In genomic region chr20:40954521-40955165, GRCh38 we compare ENCODE assay signal across 31 cellular contexts.
"Had no signal": no experiment of that assay in that cellular context is flagged by ENCODE, and none has a peak within 500 bp of the region (broad histone marks: within the 10 kb centered on the region; RNA-seq: fewer than 3 reads in every experiment).

No MANE protein-coding gene starts in this region.

- DNase-seq: activated B cell treated with CpG ODN at 0.5 μM for 24 hours; activated CD4-positive, alpha-beta memory T cell treated with anti-CD3 and anti-CD28 coated beads, Interleukin-2, amount 10 ng/mL, durations not matched to agents 7 days and 5 days; activated CD4-positive, alpha-beta T cell treated with anti-CD3 and anti-CD28 coated beads for 4 hours; activated CD4-positive, alpha-beta T cell treated with anti-CD3 and anti-CD28 coated beads, Interleukin-2, amount 50 U/mL, for 1 hour; activated CD4-positive, CD25-positive, alpha-beta regulatory T cell treated with anti-CD3 and anti-CD28 coated beads, Interleukin-2, amount 50 U/mL, for 72 hours; activated effector memory CD4-positive, alpha-beta T cell treated with Interleukin-2 at 50 U/mL for 16 hours; activated naive CD4-positive, alpha-beta T cell treated with anti-CD3 and anti-CD28 coated beads, Interleukin-2, amount 10 ng/mL, durations not matched to agents 7 days and 5 days; activated naive CD8-positive, alpha-beta T cell treated with anti-CD3 and anti-CD28 coated beads, Interleukin-2, amount 50 U/mL, for 24 hours; activated T-cell treated with anti-CD3 and anti-CD28 coated beads, Interleukin-2, amount 50 U/mL, for 48 hours; anterior cingulate cortex; caudate nucleus; Kasumi-1; KG1; NCI-H1048; NCI-H1105 treated with DMSO at 0.1 percent for 48 hours; NCI-H1436; NCI-H1694; NCI-H1930; NCI-H2081 treated with DMSO at 0.1 percent for 48 hours; NCI-H345; NCI-H524 treated with DMSO at 0.1 percent for 48 hours; NK-92 treated with Interleukin-12 subunit alpha and Interleukin-12 subunit beta, amount 100 ng/mL, for 24 hours; PC-3; Peyer's patch; RPMI8226; SIG-M5; T-helper 9 cell had no signal

- H3K27me3 Mint-ChIP-seq: activated naive CD8-positive, alpha-beta T cell; activated naive CD8-positive, alpha-beta T cell treated with anti-CD3 and anti-CD28 coated beads, Interleukin-2, amount 50 U/mL, for 24 hours had no signal

- H3K4me1 Mint-ChIP-seq: activated naive CD4-positive, alpha-beta T cell treated with anti-CD3 and anti-CD28 coated beads, Interleukin-2, amount 10 ng/mL, durations not matched to agents 7 days and 5 days; activated naive CD8-positive, alpha-beta T cell treated with anti-CD3 and anti-CD28 coated beads, Interleukin-2, amount 50 U/mL, for 24 hours had no signal

- H3K9me3 Mint-ChIP-seq: activated B cell treated with CpG ODN at 0.5 μM for 24 hours; activated naive CD8-positive, alpha-beta T cell treated with anti-CD3 and anti-CD28 coated beads, Interleukin-2, amount 50 U/mL, for 24 hours had no signal

- H3K27ac Mint-ChIP-seq: activated B cell treated with CpG ODN at 0.5 μM for 24 hours; activated CD4-positive, alpha-beta memory T cell treated with anti-CD3 and anti-CD28 coated beads, Interleukin-2, amount 10 ng/mL, durations not matched to agents 7 days and 5 days; activated naive CD4-positive, alpha-beta T cell treated with anti-CD3 and anti-CD28 coated beads, Interleukin-2, amount 10 ng/mL, durations not matched to agents 7 days and 5 days; activated naive CD8-positive, alpha-beta T cell; activated naive CD8-positive, alpha-beta T cell treated with anti-CD3 and anti-CD28 coated beads, Interleukin-2, amount 50 U/mL, for 24 hours; brain had no signal

- H3K4me3 Mint-ChIP-seq: activated B cell treated with CpG ODN at 0.5 μM for 24 hours; activated CD4-positive, alpha-beta memory T cell treated with anti-CD3 and anti-CD28 coated beads, Interleukin-2, amount 10 ng/mL, durations not matched to agents 7 days and 5 days; activated naive CD4-positive, alpha-beta T cell treated with anti-CD3 and anti-CD28 coated beads, Interleukin-2, amount 10 ng/mL, durations not matched to agents 7 days and 5 days; activated naive CD8-positive, alpha-beta T cell; activated naive CD8-positive, alpha-beta T cell treated with anti-CD3 and anti-CD28 coated beads, Interleukin-2, amount 50 U/mL, for 24 hours; brain had no signal

- ATAC-seq: activated naive CD8-positive, alpha-beta T cell treated with anti-CD3 and anti-CD28 coated beads, Interleukin-2, amount 50 U/mL, for 24 hours; PC-3; Right ventricle myocardium inferior; SK-N-SH treated with all-trans-retinoic acid at 6 μM for 48 hours had no signal

- H3K36me3 Mint-ChIP-seq: activated naive CD4-positive, alpha-beta T cell treated with anti-CD3 and anti-CD28 coated beads, Interleukin-2, amount 10 ng/mL, durations not matched to agents 7 days and 5 days; activated naive CD8-positive, alpha-beta T cell; brain had no signal
